32 cellular contexts compared by ENCODE assay signal in the genomic region with DNA sequence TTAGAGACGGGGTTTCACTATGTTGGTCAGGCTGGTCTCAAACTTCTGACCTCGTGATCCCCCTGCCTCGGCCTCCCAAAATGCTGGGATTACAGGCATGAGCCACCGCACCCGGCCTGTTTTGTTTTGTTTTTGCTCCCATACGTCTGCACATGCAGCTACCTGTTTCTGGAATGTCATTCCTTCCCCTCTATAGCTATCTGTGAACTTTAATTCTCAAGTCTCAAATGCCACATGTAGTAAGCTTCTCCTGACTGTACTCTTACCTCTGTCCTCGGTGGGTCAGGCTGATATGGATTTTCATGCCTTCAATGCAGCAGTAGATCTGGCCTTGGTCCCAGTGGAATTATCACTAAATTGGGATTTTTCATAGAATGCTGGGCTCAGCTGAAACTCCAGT.
"Had no signal": no experiment of that assay in that cellular context is flagged by ENCODE, and none has a peak within 500 bp of the region (broad histone marks: within the 10 kb centered on the region; RNA-seq: fewer than 3 reads in every experiment).

No MANE protein-coding gene starts in this region.

- H3K4me1 ChIP-seq: prostate gland, stomach, uterus had no signal

- H3K4me3 ChIP-seq: heart left ventricle, left lung, lung, ovary, prostate gland, skin epidermis, stomach, tibial artery, uterus had no signal

- H3K36me3 Mint-ChIP-seq: activated CD4-positive, alpha-beta memory T cell treated with anti-CD3 and anti-CD28 coated beads for 36 hours; naive B cell; stimulated activated effector memory CD8-positive, alpha-beta T cell treated with anti-CD3 and anti-CD28 coated beads, Interleukin-12 subunit alpha, Interleukin-12 subunit beta, amount 100 ng/mL, for 72 hours had no signal

- H3K9me3 ChIP-seq: neutrophil, ovary, prostate gland, stomach, tibial artery, uterus had no signal

- H3K27me3 ChIP-seq: heart left ventricle, left lung, neutrophil, ovary, stomach, tibial artery, uterus had no signal

- H3K4me3 Mint-ChIP-seq: activated CD4-positive, alpha-beta memory T cell treated with anti-CD3 and anti-CD28 coated beads for 36 hours; activated CD4-positive, alpha-beta T cell treated with anti-CD3 and anti-CD28 coated beads, Interleukin-2, amount 10 ng/mL, durations not matched to agents 24 days and 14 days; activated CD8-positive, alpha-beta memory T cell treated with anti-CD3 and anti-CD28 coated beads, Interleukin-2, amount 10 ng/mL, durations not matched to agents 7 days and 5 days; activated naive CD8-positive, alpha-beta T cell; nephron progenitor cell; stimulated activated effector memory CD8-positive, alpha-beta T cell treated with anti-CD3 and anti-CD28 coated beads, Interleukin-12 subunit alpha, Interleukin-12 subunit beta, amount 100 ng/mL, for 72 hours; T-helper 1 cell treated with Interleukin-12 subunit alpha and Interleukin-12 subunit beta and Interleukin-4 antibody, amounts not matched to agents 30 μg/mL and 1 μg/mL, for 36 hours had no signal

- H3K27ac ChIP-seq: heart left ventricle, ovary, prostate gland, uterus had no signal

- H3K9me3 Mint-ChIP-seq: stimulated activated effector memory CD8-positive, alpha-beta T cell treated with anti-CD3 and anti-CD28 coated beads, Interleukin-12 subunit alpha, Interleukin-12 subunit beta, amount 100 ng/mL, for 72 hours had no signal

- H3K36me3 ChIP-seq: heart left ventricle, left lung, neutrophil, ovary, prostate gland, stomach, tibial artery, uterus had no signal

- H3K27me3 Mint-ChIP-seq: activated CD4-positive, alpha-beta memory T cell treated with anti-CD3 and anti-CD28 coated beads for 36 hours; naive B cell had no signal

- H3K27ac Mint-ChIP-seq: activated CD4-positive, alpha-beta memory T cell treated with anti-CD3 and anti-CD28 coated beads for 36 hours; activated CD4-positive, alpha-beta T cell treated with anti-CD3 and anti-CD28 coated beads, Interleukin-2, amount 10 ng/mL, durations not matched to agents 24 days and 14 days; activated CD8-positive, alpha-beta memory T cell treated with anti-CD3 and anti-CD28 coated beads, Interleukin-2, amount 10 ng/mL, durations not matched to agents 7 days and 5 days; activated naive CD8-positive, alpha-beta T cell; nephron progenitor cell; stimulated activated effector memory CD8-positive, alpha-beta T cell treated with anti-CD3 and anti-CD28 coated beads, Interleukin-12 subunit alpha, Interleukin-12 subunit beta, amount 100 ng/mL, for 72 hours; T-helper 1 cell treated with Interleukin-12 subunit alpha and Interleukin-12 subunit beta and Interleukin-4 antibody, amounts not matched to agents 30 μg/mL and 1 μg/mL, for 36 hours had no signal

- FAIRE-seq: colon had no signal

- ATAC-seq: activated CD8-positive, alpha-beta memory T cell treated with anti-CD3 and anti-CD28 coated beads, Interleukin-2, amount 10 ng/mL, durations not matched to agents 7 days and 5 days; heart left ventricle; left lung; sciatic nerve; stimulated activated effector memory CD8-positive, alpha-beta T cell treated with anti-CD3 and anti-CD28 coated beads, Interleukin-12 subunit alpha, Interleukin-12 subunit beta, amount 100 ng/mL, for 72 hours had no signal

- H3K4me1 Mint-ChIP-seq: activated CD4-positive, alpha-beta T cell treated with anti-CD3 and anti-CD28 coated beads, Interleukin-2, amount 10 ng/mL, durations not matched to agents 24 days and 14 days; activated CD8-positive, alpha-beta memory T cell treated with anti-CD3 and anti-CD28 coated beads, Interleukin-2, amount 10 ng/mL, durations not matched to agents 7 days and 5 days; nephron progenitor cell; stimulated activated effector memory CD8-positive, alpha-beta T cell treated with anti-CD3 and anti-CD28 coated beads, Interleukin-12 subunit alpha, Interleukin-12 subunit beta, amount 100 ng/mL, for 72 hours had no signal

- DNase-seq: activated CD4-positive, alpha-beta memory T cell treated with anti-CD3 and anti-CD28 coated beads for 36 hours; activated CD4-positive, alpha-beta T cell treated with anti-CD3 and anti-CD28 coated beads, Interleukin-2, amount 10 ng/mL, durations not matched to agents 24 days and 14 days; activated CD4-positive, CD25-positive, alpha-beta regulatory T cell treated with anti-CD3 and anti-CD28 coated beads, Interleukin-2, amount 50 U/mL, for 72 hours; activated CD8-positive, alpha-beta memory T cell treated with anti-CD3 and anti-CD28 coated beads, Interleukin-2, amount 10 ng/mL, durations not matched to agents 7 days and 5 days; activated effector memory CD4-positive, alpha-beta T cell treated with Interleukin-2 at 50 U/mL for 16 hours; activated naive CD4-positive, alpha-beta T cell treated with Interleukin-2 at 50 U/mL for 16 hours; activated T-cell treated with anti-CD3 and anti-CD28 coated beads for 4 hours; anterior cingulate cortex; effector memory CD4-positive, alpha-beta T cell; foreskin fibroblast; heart left ventricle; kidney glomerular epithelial cell; left lung; naive B cell; nephron progenitor cell; ovary; retina; stimulated activated CD4-positive, alpha-beta T cell treated with anti-CD3 and anti-CD28 coated beads, Interleukin-4, amount 100 ng/mL, for 24 hours; stomach; SW 1271; T1000; tibial artery; uterus had no signal
